In genomic region chr6:161227004-161227950, GRCh38 we compare ENCODE assay signal across 12 cellular contexts. TPM values are rescaled to one million over a fixed set of nuclear protein-coding genes. Genes with fewer than 3 reads are reported as not detected.
DNase-seq lines count a peak whose midpoint lies in the region; ATAC-seq and TF ChIP-seq lines count a peak whose summit lies in the region.
"Had no signal": no experiment of that assay in that cellular context is flagged by ENCODE, and none has a peak within 500 bp of the region (broad histone marks: within the 10 kb centered on the region; RNA-seq: fewer than 3 reads in every experiment).

No MANE protein-coding gene starts in this region.

- H3K4me1 ChIP-seq in CD4-positive, CD25-positive, alpha-beta regulatory T cell (ENCODE audit: control insufficient read depth, insufficient read depth, low read length, poor library complexity, severe bottlenecking): peaks cover 5% of the 10 kb centered on the region
- peaks cover 7% of the 10 kb centered on the region for H3K4me1 ChIP-seq in mesenchymal stem cell (ENCODE audit: control insufficient read depth, insufficient read depth, low read depth, low read length)

- H4K91ac ChIP-seq in mesenchymal stem cell (ENCODE audit: low read length): no peak overlapping the region

- H3K27me3 Mint-ChIP-seq in CD4-positive, CD25-positive, alpha-beta regulatory T cell: no peaks in the 10 kb centered on the region
- no peaks in the 10 kb centered on the region for H3K27me3 Mint-ChIP-seq in brain

- H2AK5ac ChIP-seq in mesenchymal stem cell (ENCODE audit: low read length, severe bottlenecking): peak overlapping the region; percentile 61

- WGBS in mesenchymal stem cell: 91% methylated on average over 10 of the region's 15 CpGs

- H2BK120ac ChIP-seq in mesenchymal stem cell (ENCODE audit: low read depth, low read length): no peak overlapping the region

- no peak overlapping the region for H3K27ac ChIP-seq in CD4-positive, CD25-positive, alpha-beta regulatory T cell (ENCODE audit: insufficient read depth, low read length, poor library complexity, severe bottlenecking)
- H3K27ac ChIP-seq in mesenchymal stem cell (ENCODE audit: low read length, poor library complexity, severe bottlenecking): no peak overlapping the region
- H3K27ac ChIP-seq: right atrium auricular region had no signal

- DNase-seq in CD4-positive, CD25-positive, alpha-beta regulatory T cell: no peak
- no peak for DNase-seq in mesenchymal stem cell
- DNase-seq in NCI-H526 (lab: John Stamatoyannopoulos, UW): no peak
- DNase-seq: activated gamma-delta T cell, NCI-H748 treated with DMSO at 0.1 percent for 48 hours, Right ventricle myocardium superior had no signal

- H4K8ac ChIP-seq in mesenchymal stem cell (ENCODE audit: low read length): peak overlapping the region; percentile 46

- peaks cover 0 to 2% (median 0%) of the 10 kb centered on the region in 7 donors for H3K9me3 Mint-ChIP-seq in CD4-positive, CD25-positive, alpha-beta regulatory T cell
- H3K9me3 Mint-ChIP-seq in brain: peaks cover 3 to 12% (median 7%) of the 10 kb centered on the region in 5 experiments

- no peak overlapping the region for H3K4me3 ChIP-seq in CD4-positive, CD25-positive, alpha-beta regulatory T cell (ENCODE audit: low read depth, low read length)
- H3K4me3 ChIP-seq in mesenchymal stem cell (ENCODE audit: insufficient read depth in 1 of 2, low read depth in 1 of 2, low read length in 2 of 2): no peak overlapping the region
- H3K4me3 ChIP-seq: right atrium auricular region had no signal

- peak overlapping the region in 1 of 2 experiments; percentile 47 for H3K4ac ChIP-seq in mesenchymal stem cell (ENCODE audit: low read depth in 1 of 2, low read length in 2 of 2)

- no peak overlapping the region for H3K23ac ChIP-seq in mesenchymal stem cell (ENCODE audit: low read length in 2 of 2)

- no peak overlapping the region for H3K14ac ChIP-seq in mesenchymal stem cell (ENCODE audit: low read length in 2 of 2)

- TF ChIP-seq CTCF in brain (conservative IDR thresholded peaks at IDR 0.05): no peak

- peak overlapping the region in 2 of 3 donors; percentile 83 to 95 for H3K27ac Mint-ChIP-seq in CD4-positive, CD25-positive, alpha-beta regulatory T cell
- peak overlapping the region; percentile 59 to 96 (median 72) for H3K27ac Mint-ChIP-seq in brain

- H3K4me2 ChIP-seq in mesenchymal stem cell (ENCODE audit: low read length, poor library complexity, severe bottlenecking): no peak overlapping the region

- no peaks in the 10 kb centered on the region for H3K27me3 ChIP-seq in CD4-positive, CD25-positive, alpha-beta regulatory T cell (ENCODE audit: control insufficient read depth, insufficient read depth, low read length)
- H3K27me3 ChIP-seq in mesenchymal stem cell (ENCODE audit: control insufficient read depth in 1 of 2, insufficient read depth in 1 of 2, low read length in 2 of 2): no peaks in the 10 kb centered on the region
- H3K27me3 ChIP-seq: right atrium auricular region had no signal

- peaks cover 19% of the 10 kb centered on the region for H3K36me3 Mint-ChIP-seq in CD4-positive, CD25-positive, alpha-beta regulatory T cell
- peaks cover 66% of the 10 kb centered on the region for H3K36me3 Mint-ChIP-seq in brain

- H3K36me3 ChIP-seq in CD4-positive, CD25-positive, alpha-beta regulatory T cell (ENCODE audit: control insufficient read depth, insufficient read depth, low read length): no peaks in the 10 kb centered on the region
- H3K36me3 ChIP-seq in mesenchymal stem cell (ENCODE audit: control insufficient read depth in 1 of 2, insufficient read depth in 2 of 2, low read depth in 1 of 2, low read length in 2 of 2): peaks cover 2 to 22% of the 10 kb centered on the region in 2 experiments
- H3K36me3 ChIP-seq: right atrium auricular region had no signal

- H3K18ac ChIP-seq in mesenchymal stem cell (ENCODE audit: low read depth in 1 of 2, low read length in 2 of 2): peak overlapping the region in 1 of 2 experiments; percentile 63

- H2BK5ac ChIP-seq in mesenchymal stem cell (ENCODE audit: low read depth, low read length, poor library complexity, severe bottlenecking): no peak overlapping the region

- H3K9ac ChIP-seq in mesenchymal stem cell (ENCODE audit: low read length): peak overlapping the region; percentile 81

- peak overlapping the region in 1 of 2 experiments; percentile 61 for H2BK12ac ChIP-seq in mesenchymal stem cell (ENCODE audit: low read length in 2 of 2)

- H2AFZ ChIP-seq in mesenchymal stem cell (ENCODE audit: low read depth, low read length): no peak overlapping the region

- H3K4me3 Mint-ChIP-seq in CD4-positive, CD25-positive, alpha-beta regulatory T cell: no peak overlapping the region
- peak overlapping the region in 2 of 5 experiments; percentile 25 to 42 for H3K4me3 Mint-ChIP-seq in brain

- H2BK15ac ChIP-seq in mesenchymal stem cell (ENCODE audit: low read depth, poor library complexity, severe bottlenecking): no peak overlapping the region

- H3K4me1 Mint-ChIP-seq in CD4-positive, CD25-positive, alpha-beta regulatory T cell: peaks cover 20 to 27% (median 23%) of the 10 kb centered on the region in 4 donors
- H3K4me1 Mint-ChIP-seq in brain: peaks cover 72% of the 10 kb centered on the region

- no peak for ATAC-seq in CD4-positive, CD25-positive, alpha-beta regulatory T cell (ENCODE audit: low read depth in 2 of 2)
- ATAC-seq in GM21619 (IDR thresholded peaks at IDR 0.05; ENCODE audit: unreplicated experiment) (peak; percentile 4), HG02973 (IDR thresholded peaks at IDR 0.05; ENCODE audit: unreplicated experiment) (no peak), GM19455 (IDR thresholded peaks at IDR 0.05; ENCODE audit: unreplicated experiment) (no peak), HG03571 (IDR thresholded peaks at IDR 0.05; ENCODE audit: unreplicated experiment) (no peak)

- H3K79me1 ChIP-seq in mesenchymal stem cell (replicated peaks; ENCODE audit: low read length, poor library complexity, severe bottlenecking): peaks cover 30% of the 10 kb centered on the region

- H3K9me3 ChIP-seq in CD4-positive, CD25-positive, alpha-beta regulatory T cell (ENCODE audit: control insufficient read depth in 2 of 2, low read length in 2 of 2): no peaks in the 10 kb centered on the region
- H3K9me3 ChIP-seq in mesenchymal stem cell (ENCODE audit: control insufficient read depth, low read length): no peaks in the 10 kb centered on the region
- H3K9me3 ChIP-seq: right atrium auricular region had no signal

RNA-seq across cellular contexts. Expression of gene AGPAT4, which starts 46.6 kb away (rescaled TPM):
- 14.6 TPM for total RNA-seq in CD4-positive, CD25-positive, alpha-beta regulatory T cell
- 1 to 10 TPM; 2.4 to 4.7 (median 3.9) TPM for polyA plus RNA-seq in CD4-positive, CD25-positive, alpha-beta regulatory T cell
- polyA plus RNA-seq in brain (ENCODE audit: insufficient read depth, low read depth, low replicate concordance): 18.1 TPM
- polyA plus RNA-seq in mesenchymal stem cell (2013, experiment 1 of 2): 16.0 TPM
- 15.9 TPM for polyA plus RNA-seq in mesenchymal stem cell (2013, experiment 2 of 2)
